ENCODE assay signal across 22 cellular contexts in the genomic region with DNA sequence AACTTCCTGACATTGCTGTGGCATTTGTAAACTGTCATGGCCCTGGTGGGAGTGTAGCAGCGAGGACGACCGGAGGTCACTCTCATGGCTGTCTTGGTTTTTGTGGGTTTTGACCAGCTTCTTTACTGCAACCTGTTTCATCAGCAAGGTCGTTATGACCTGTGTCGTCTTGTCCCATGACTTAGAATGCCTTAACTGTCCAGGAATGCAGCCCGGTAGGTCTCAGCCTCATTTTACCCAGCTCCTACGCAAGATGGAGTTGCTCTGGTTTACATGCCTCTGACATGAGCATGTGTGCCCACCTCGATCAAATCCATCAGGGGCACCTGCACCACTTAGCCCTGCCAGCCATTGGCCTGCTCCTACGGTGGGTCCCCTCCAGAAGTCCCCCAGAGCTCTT. TPM values are rescaled to one million over a fixed set of nuclear protein-coding genes. Genes with fewer than 3 reads are reported as not detected.
DNase-seq lines count a peak whose midpoint lies in the region; TF ChIP-seq lines count a peak whose summit lies in the region.
"Had no signal": no experiment of that assay in that cellular context is flagged by ENCODE, and none has a peak within 500 bp of the region (broad histone marks: within the 10 kb centered on the region; RNA-seq: fewer than 3 reads in every experiment).

No MANE protein-coding gene starts in this region.

- no peak overlapping the region for H2BK15ac ChIP-seq in neuronal stem cell (ENCODE audit: low read length)

- H3K4me1 ChIP-seq in OCI-LY3 (ENCODE audit: low read length), result peaks cover 76% of the 10 kb centered on the region
- H3K4me1 ChIP-seq in neuronal stem cell (ENCODE audit: control insufficient read depth in 2 of 2, insufficient read depth in 1 of 2, low read depth in 1 of 2, low read length in 2 of 2), result peaks cover 0 to 2% of the 10 kb centered on the region in 2 donors

- no CpG with 5 or more reads among the region's 9 CpGs for WGBS in neuronal stem cell (ENCODE audit: extremely low coverage in 2 of 2, insufficient read length in 2 of 2, insufficient replicate concordance in 1 of 2), 2 donors

- H4K91ac ChIP-seq in neuronal stem cell (ENCODE audit: low read depth, low read length, poor library complexity), result no peak overlapping the region

- H3K4me1 Mint-ChIP-seq in Calu3 (ENCODE audit: low read depth, unreplicated experiment), result peaks cover 18% of the 10 kb centered on the region

- peak overlapping the region; percentile 96 for H3K4me2 ChIP-seq in OCI-LY3 (ENCODE audit: low read length)
- no peak overlapping the region for H3K4me2 ChIP-seq in neuronal stem cell (ENCODE audit: insufficient read depth, low read length, poor library complexity, severe bottlenecking)
- H3K4me2 ChIP-seq: SK-N-SH had no signal

- peak overlapping the region; percentile 76 for H3K9ac ChIP-seq in OCI-LY3 (ENCODE audit: low read length)
- H3K9ac ChIP-seq in neuronal stem cell (ENCODE audit: low read depth, low read length, poor library complexity), result peak overlapping the region; percentile 22
- H3K9ac ChIP-seq: SK-N-SH had no signal

- H3K36me3 ChIP-seq in OCI-LY3 (replicated peaks; ENCODE audit: low read depth, low read length) (peaks cover 17% of the 10 kb centered on the region), neuronal stem cell (replicated peaks in 1 of 2; ENCODE audit: control insufficient read depth in 2 of 2, insufficient read depth in 2 of 2, low read length in 2 of 2) (no peaks in the 10 kb centered on the region)

- CTCF ChIA-PET in Calu3 (lab: Charles Lee), result interaction anchor here (0.6 to 3.3 kb wide), 2 partner anchors 20 to 290 kb away, joined by 6 to 33 read pairs; no protein-coding TSS in a partner anchor

- H3K27ac Mint-ChIP-seq in Calu3 (ENCODE audit: unreplicated experiment), result peak overlapping the region; percentile 36

- no peaks in the 10 kb centered on the region for H4K20me1 ChIP-seq in OCI-LY3 (ENCODE audit: insufficient read depth, low read length)

- peak overlapping the region; percentile 96 for H3K27ac ChIP-seq in OCI-LY3 (ENCODE audit: low read length)
- no peak overlapping the region for H3K27ac ChIP-seq in neuronal stem cell (replicated peaks; ENCODE audit: low read length)
- H3K27ac ChIP-seq: C4-2B, RWPE1 had no signal

- no peak overlapping the region for H3K4me3 Mint-ChIP-seq in Calu3 (ENCODE audit: low read depth, unreplicated experiment)
- H3K4me3 Mint-ChIP-seq: CD8-positive, alpha-beta memory T cell had no signal

- H3K27me3 ChIP-seq in OCI-LY3 (ENCODE audit: low read depth, low read length) (no peaks in the 10 kb centered on the region), neuronal stem cell (ENCODE audit: control insufficient read depth in 3 of 3, insufficient read depth in 3 of 3, low read depth in 1 of 3, low read length in 3 of 3) (peaks cover 0 to 38% (median 2%) of the 10 kb centered on the region in 3 experiments)

- H3K27me3 Mint-ChIP-seq in Calu3 (ENCODE audit: unreplicated experiment), result peaks cover 22% of the 10 kb centered on the region

- no peak overlapping the region for H2BK120ac ChIP-seq in neuronal stem cell (ENCODE audit: low read depth, low read length)

- no peak overlapping the region for H4K8ac ChIP-seq in neuronal stem cell (ENCODE audit: low read depth, low read length)

- no peaks in the 10 kb centered on the region for H3K79me1 ChIP-seq in neuronal stem cell (ENCODE audit: low read depth, low read length)

- H3K4ac ChIP-seq in neuronal stem cell (ENCODE audit: low read length), result no peak overlapping the region

- peak overlapping the region; percentile 72 for H3K4me3 ChIP-seq in OCI-LY3 (ENCODE audit: low read length)
- H3K4me3 ChIP-seq in choroid plexus epithelial cell (ENCODE audit: low read depth, low read length), result no peak overlapping the region
- H3K4me3 ChIP-seq in neuronal stem cell (ENCODE audit: low read length in 2 of 2), result no peak overlapping the region

- no peaks in the 10 kb centered on the region for H3K9me3 Mint-ChIP-seq in Calu3 (ENCODE audit: low read depth, unreplicated experiment)
- H3K9me3 Mint-ChIP-seq: CD8-positive, alpha-beta memory T cell had no signal

- H2AFZ ChIP-seq in OCI-LY3 (ENCODE audit: low read depth, low read length), result no peak overlapping the region
- H2AFZ ChIP-seq in neuronal stem cell (ENCODE audit: low read length), result no peak overlapping the region

- H3K18ac ChIP-seq in neuronal stem cell (ENCODE audit: low read length), result no peak overlapping the region

- H3K9me3 ChIP-seq in OCI-LY3 (ENCODE audit: insufficient read depth, low read length) (peaks cover 6% of the 10 kb centered on the region; the same call in 1 of the 2 replicates), neuronal stem cell (replicated peaks in 1 of 2; ENCODE audit: control insufficient read depth in 2 of 2, insufficient read depth in 1 of 2, low read depth in 1 of 2, low read length in 2 of 2) (no peaks in the 10 kb centered on the region)
- H3K9me3 ChIP-seq: SK-N-SH had no signal

- TF ChIP-seq CTCF in Calu3 (IDR thresholded peaks at IDR 0.05; ENCODE audit: unreplicated experiment) (no peak), OCI-LY3 (IDR thresholded peaks at IDR 0.05; ENCODE audit: low read depth, low read length) (no peak), choroid plexus epithelial cell (conservative IDR thresholded peaks at IDR 0.05; ENCODE audit: low read depth, low read length) (no peak)

- H3K23ac ChIP-seq in neuronal stem cell (ENCODE audit: low read depth, low read length, poor library complexity), result no peak overlapping the region

- no TSS peak for BruUV-seq in Calu3 (replicated peaks; lab: Mats Ljungman, UMichigan)

- no peak overlapping the region for H2BK5ac ChIP-seq in neuronal stem cell (ENCODE audit: low read length)

- H3K14ac ChIP-seq in neuronal stem cell (ENCODE audit: low read length), result peak overlapping the region; percentile 21

- intact Hi-C loops in Calu3 (cut with micrococcal nuclease; ENCODE audit: unreplicated experiment), result loop anchor here (10.0 kb wide), 2 partner anchors 208 to 408 kb away; partner anchors contain the start of gene KCNF1

- no peak overlapping the region for H2AK5ac ChIP-seq in neuronal stem cell (ENCODE audit: low read depth, low read length)

- DNase-seq in Calu3, result no peak
- peak; percentile 10 for DNase-seq in choroid plexus epithelial cell (ENCODE audit: low read depth)
- DNase-seq in neuronal stem cell (ENCODE audit: low spot score), result no peak
- DNase-seq in NCI-H187 treated with DMSO at 0.1 percent for 48 hours (lab: John Stamatoyannopoulos, UW), result no peak
- DNase-seq in NCI-H524 (lab: John Stamatoyannopoulos, UW), result no peak
- DNase-seq in NCI-H187 (lab: John Stamatoyannopoulos, UW), result no peak
- DNase-seq in hepatic stellate cell (ENCODE audit: low spot score), result no peak
- DNase-seq: CD8-positive, alpha-beta memory T cell; EL; GF-D8; KBM-7; MM.1S; NCI-H1092 treated with DMSO at 0.1 percent for 48 hours; NCI-H1436 treated with DMSO at 0.1 percent for 48 hours; NCI-H2081 treated with DMSO at 0.1 percent for 48 hours; NCI-H446; NCI-H526 treated with DMSO at 0.1 percent for 48 hours; SHP77 treated with DMSO at 0.1 percent for 48 hours; SK-N-SH had no signal

- no peaks in the 10 kb centered on the region for H3K36me3 Mint-ChIP-seq in Calu3 (ENCODE audit: insufficient read depth, unreplicated experiment)
- H3K36me3 Mint-ChIP-seq: CD8-positive, alpha-beta memory T cell had no signal

- H2BK12ac ChIP-seq in neuronal stem cell (ENCODE audit: low read length), result no peak overlapping the region

- peaks cover 11% of the 10 kb centered on the region; the same call in 1 of the 2 replicates for H3K79me2 ChIP-seq in OCI-LY3 (ENCODE audit: low read length)

RNA-seq across cellular contexts. Expression of gene SLC66A3, which starts 32.9 kb away (rescaled TPM):
- 13.5 and 15.0 TPM in 2 replicates for total RNA-seq in Calu3 (2022)
- 3.4 TPM for polyA plus RNA-seq in neuronal stem cell (2013, experiment 1 of 2)
- polyA plus RNA-seq in neuronal stem cell (2013, experiment 2 of 2), result 2.7 TPM
